ENCODE assay signal across 27 cellular contexts in the genomic region with DNA sequence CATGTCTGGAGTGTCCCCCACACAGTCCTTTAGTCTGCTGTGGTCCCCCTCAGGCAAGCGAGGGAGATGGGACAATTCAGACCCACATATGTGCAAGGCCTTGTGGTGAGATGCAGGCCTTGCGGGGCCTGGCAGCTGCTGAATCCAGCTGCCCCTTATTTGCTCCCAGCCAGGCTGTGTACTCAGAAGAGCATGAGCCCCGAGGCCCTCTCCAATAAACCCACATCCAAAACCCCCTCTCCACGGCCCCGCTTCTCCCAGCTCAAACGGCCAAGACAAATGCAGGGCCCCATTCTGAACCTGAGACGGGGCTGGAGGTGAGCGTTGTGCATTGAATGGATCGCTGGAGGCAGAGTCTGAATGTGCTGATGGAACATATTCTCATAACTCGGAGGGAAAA.
"Had no signal": no experiment of that assay in that cellular context is flagged by ENCODE, and none has a peak within 500 bp of the region (broad histone marks: within the 10 kb centered on the region; RNA-seq: fewer than 3 reads in every experiment).

No MANE protein-coding gene starts in this region.

- H3K27ac Mint-ChIP-seq: stimulated activated naive CD8-positive, alpha-beta T cell treated with anti-CD3 and anti-CD28 coated beads, Interleukin-15, amount 100 ng/mL, for 72 hours; type B pancreatic cell had no signal

- H3K36me3 Mint-ChIP-seq: naive thymus-derived CD4-positive, alpha-beta T cell; type B pancreatic cell had no signal

- H3K27me3 Mint-ChIP-seq: naive thymus-derived CD4-positive, alpha-beta T cell; stimulated activated naive CD8-positive, alpha-beta T cell treated with anti-CD3 and anti-CD28 coated beads, Interleukin-15, amount 100 ng/mL, for 72 hours; type B pancreatic cell had no signal

- H3K4me3 Mint-ChIP-seq: naive thymus-derived CD4-positive, alpha-beta T cell; nephron progenitor cell; stimulated activated naive CD8-positive, alpha-beta T cell treated with anti-CD3 and anti-CD28 coated beads, Interleukin-15, amount 100 ng/mL, for 72 hours; type B pancreatic cell had no signal

- H3K27ac ChIP-seq: dorsolateral prefrontal cortex, epithelial cell of prostate, gastrocnemius medialis, heart left ventricle, hepatocyte, left lung, ovary, psoas muscle, skin epidermis, tibial artery had no signal

- H3K4me1 ChIP-seq: gastrocnemius medialis, left lung, psoas muscle had no signal

- H3K9me3 ChIP-seq: gastrocnemius medialis, left lung, ovary, psoas muscle, tibial artery had no signal

- H3K36me3 ChIP-seq: gastrocnemius medialis, heart left ventricle, left lung, ovary, tibial artery had no signal

- H3K9me3 Mint-ChIP-seq: stimulated activated naive CD8-positive, alpha-beta T cell treated with anti-CD3 and anti-CD28 coated beads, Interleukin-15, amount 100 ng/mL, for 72 hours had no signal

- H3K4me1 Mint-ChIP-seq: stimulated activated naive CD8-positive, alpha-beta T cell treated with anti-CD3 and anti-CD28 coated beads, Interleukin-15, amount 100 ng/mL, for 72 hours had no signal

- H3K4me2 ChIP-seq: hepatocyte had no signal

- H3K4me3 ChIP-seq: dorsolateral prefrontal cortex, gastrocnemius medialis, heart left ventricle, hepatocyte, left lung, ovary, psoas muscle, skin epidermis, tibial artery had no signal

- H2AFZ ChIP-seq: hepatocyte had no signal

- H3K27me3 ChIP-seq: dorsolateral prefrontal cortex, gastrocnemius medialis, heart left ventricle, hepatocyte, left lung, ovary, tibial artery had no signal

- DNase-seq: dorsolateral prefrontal cortex; effector CD4-positive, alpha-beta T cell; foreskin fibroblast; gastrocnemius medialis; heart left ventricle; kidney; left lung; mammary epithelial cell; mesendoderm; midbrain; naive thymus-derived CD4-positive, alpha-beta T cell; nephron progenitor cell; occipital lobe; ovary; psoas muscle; right cardiac atrium; stimulated activated CD4-positive, alpha-beta T cell treated with anti-CD3 and anti-CD28 coated beads, Interleukin-12 subunit alpha, Interleukin-12 subunit beta, amount 100 ng/mL, for 4 hours; stimulated activated CD4-positive, alpha-beta T cell treated with anti-CD3 and anti-CD28 coated beads, Interleukin-1b, Interleukin-23, amount 100 ng/mL, for 48 hours; stimulated activated CD4-positive, alpha-beta T cell treated with anti-CD3 and anti-CD28 coated beads, Interleukin-4, amount 100 ng/mL, for 1 hour; stimulated activated CD8-positive, alpha-beta memory T cell treated with anti-CD3 and anti-CD28 coated beads, Interleukin-4, amount 100 ng/mL, for 48 hours; stimulated activated naive CD4-positive, alpha-beta T cell; stimulated activated naive CD8-positive, alpha-beta T cell treated with anti-CD3 and anti-CD28 coated beads, Interleukin-15, amount 100 ng/mL, for 72 hours; tibial artery had no signal
